ENCODE assay signal across 11 cellular contexts in the genomic region with DNA sequence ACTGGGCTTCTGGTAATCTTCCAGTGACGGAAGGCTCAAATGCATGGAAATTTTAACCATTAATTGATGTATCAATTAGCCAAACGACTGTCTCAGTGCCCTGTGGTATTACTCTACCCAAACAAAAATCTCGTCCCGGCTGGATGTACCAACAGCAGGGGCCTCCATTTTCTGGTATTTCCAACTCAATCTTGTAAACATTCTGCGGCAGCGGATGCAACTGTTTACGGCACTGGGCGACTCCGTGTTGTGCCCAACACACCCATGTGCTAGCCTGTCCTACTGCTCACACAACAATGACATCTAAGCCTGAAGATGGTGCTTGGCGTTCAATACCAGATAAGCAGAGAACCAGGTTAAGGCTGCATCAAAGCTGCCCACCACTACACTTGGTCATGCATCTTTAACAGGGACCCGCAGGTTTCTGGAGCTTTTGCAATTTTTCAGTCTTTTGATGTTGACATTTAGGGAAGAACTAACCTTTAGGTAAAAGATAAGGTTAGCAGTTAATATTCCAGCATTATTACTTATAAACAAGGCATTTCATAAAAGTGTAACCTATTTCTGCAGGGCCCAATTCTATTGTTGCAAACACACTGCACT. TPM values are rescaled to one million over a fixed set of nuclear protein-coding genes. Genes with fewer than 3 reads are reported as not detected.
DNase-seq lines count a peak whose midpoint lies in the region; ATAC-seq lines count a peak whose summit lies in the region.
"Had no signal": no experiment of that assay in that cellular context is flagged by ENCODE, and none has a peak within 500 bp of the region (broad histone marks: within the 10 kb centered on the region; RNA-seq: fewer than 3 reads in every experiment).

No MANE protein-coding gene starts in this region.

- H3K27ac ChIP-seq in urinary bladder (ENCODE audit: low read depth), result no peak overlapping the region

- H3K4me1 ChIP-seq in urinary bladder (ENCODE audit: insufficient read depth), result no peaks in the 10 kb centered on the region

- H3K4me3 ChIP-seq in urinary bladder (ENCODE audit: low read depth, low read length), result peak overlapping the region; percentile 76

- 55% methylated on average over 11 of the region's 11 CpGs for WGBS in urinary bladder

- DNase-seq in activated naive CD4-positive, alpha-beta T cell treated with anti-CD3 and anti-CD28 coated beads, Interleukin-2, amount 10 ng/mL, durations not matched to agents 7 days and 5 days, result no peak
- DNase-seq in activated naive CD4-positive, alpha-beta T cell treated with anti-CD3 and anti-CD28 coated beads, Interleukin-2, amount 50 U/mL, for 72 hours (ENCODE audit: low spot score in 2 of 2), result no peak
- no peak for DNase-seq in activated T-helper 1 cell treated with anti-CD3 and anti-CD28 coated beads, Interleukin-12 subunit alpha, Interleukin-12 subunit beta, Interleukin-2, Interleukin-4 antibody, amounts not matched to agents 30 ng/mL and 10 ng/mL and 1 ng/mL, durations not matched to agents 14 hours and 24 hours and 36 hours (ENCODE audit: low spot score)
- peak; percentile 44 for DNase-seq in inferior parietal cortex (ENCODE audit: extremely low spot score)
- no peak for DNase-seq in DMS153 treated with DMSO at 0.1 percent for 48 hours (lab: John Stamatoyannopoulos, UW; ENCODE audit: unreplicated experiment)
- DNase-seq in left cardiac atrium, result no peak
- DNase-seq: KBM-7, left ventricle myocardium superior had no signal

- H3K27me3 Mint-ChIP-seq in activated naive CD4-positive, alpha-beta T cell treated with anti-CD3 and anti-CD28 coated beads, Interleukin-2, amount 10 ng/mL, durations not matched to agents 7 days and 5 days, result peaks cover 80% of the 10 kb centered on the region
- H3K27me3 Mint-ChIP-seq in activated T-helper 1 cell treated with anti-CD3 and anti-CD28 coated beads, Interleukin-12 subunit alpha, Interleukin-12 subunit beta, Interleukin-2, Interleukin-4 antibody, amounts not matched to agents 30 ng/mL and 10 ng/mL and 1 ng/mL, durations not matched to agents 14 hours and 24 hours and 36 hours (ENCODE audit: insufficient read depth), result peaks cover 71% of the 10 kb centered on the region

- intact Hi-C loops in activated T-helper 1 cell treated with anti-CD3 and anti-CD28 coated beads, Interleukin-12 subunit alpha, Interleukin-12 subunit beta, Interleukin-2, Interleukin-4 antibody, amounts not matched to agents 30 ng/mL and 10 ng/mL and 1 ng/mL, durations not matched to agents 14 hours and 24 hours and 36 hours (cut with micrococcal nuclease), result no loop called here
- intact Hi-C loops in left cardiac atrium (cut with DNase I), result no loop called here

- H3K36me3 Mint-ChIP-seq in activated naive CD4-positive, alpha-beta T cell treated with anti-CD3 and anti-CD28 coated beads, Interleukin-2, amount 10 ng/mL, durations not matched to agents 7 days and 5 days, result no peaks in the 10 kb centered on the region
- no peaks in the 10 kb centered on the region for H3K36me3 Mint-ChIP-seq in activated naive CD4-positive, alpha-beta T cell treated with anti-CD3 and anti-CD28 coated beads, Interleukin-2, amount 50 U/mL, for 72 hours
- H3K36me3 Mint-ChIP-seq in activated T-helper 1 cell treated with anti-CD3 and anti-CD28 coated beads, Interleukin-12 subunit alpha, Interleukin-12 subunit beta, Interleukin-2, Interleukin-4 antibody, amounts not matched to agents 30 ng/mL and 10 ng/mL and 1 ng/mL, durations not matched to agents 14 hours and 24 hours and 36 hours (ENCODE audit: low read depth), result no peaks in the 10 kb centered on the region

- peak overlapping the region; percentile 49 for H3K4me3 Mint-ChIP-seq in activated naive CD4-positive, alpha-beta T cell treated with anti-CD3 and anti-CD28 coated beads, Interleukin-2, amount 10 ng/mL, durations not matched to agents 7 days and 5 days
- peak overlapping the region; percentile 33 for H3K4me3 Mint-ChIP-seq in activated T-helper 1 cell treated with anti-CD3 and anti-CD28 coated beads, Interleukin-12 subunit alpha, Interleukin-12 subunit beta, Interleukin-2, Interleukin-4 antibody, amounts not matched to agents 30 ng/mL and 10 ng/mL and 1 ng/mL, durations not matched to agents 14 hours and 24 hours and 36 hours

- no peaks in the 10 kb centered on the region for H3K36me3 ChIP-seq in urinary bladder (ENCODE audit: insufficient read depth)

- H3K27ac Mint-ChIP-seq in activated naive CD4-positive, alpha-beta T cell treated with anti-CD3 and anti-CD28 coated beads, Interleukin-2, amount 10 ng/mL, durations not matched to agents 7 days and 5 days, result no peak overlapping the region
- no peak overlapping the region for H3K27ac Mint-ChIP-seq in activated naive CD4-positive, alpha-beta T cell treated with anti-CD3 and anti-CD28 coated beads, Interleukin-2, amount 50 U/mL, for 72 hours
- H3K27ac Mint-ChIP-seq in activated T-helper 1 cell treated with anti-CD3 and anti-CD28 coated beads, Interleukin-12 subunit alpha, Interleukin-12 subunit beta, Interleukin-2, Interleukin-4 antibody, amounts not matched to agents 30 ng/mL and 10 ng/mL and 1 ng/mL, durations not matched to agents 14 hours and 24 hours and 36 hours, result no peak overlapping the region

- no peaks in the 10 kb centered on the region for H3K9me3 Mint-ChIP-seq in activated naive CD4-positive, alpha-beta T cell treated with anti-CD3 and anti-CD28 coated beads, Interleukin-2, amount 10 ng/mL, durations not matched to agents 7 days and 5 days
- no peaks in the 10 kb centered on the region for H3K9me3 Mint-ChIP-seq in activated naive CD4-positive, alpha-beta T cell treated with anti-CD3 and anti-CD28 coated beads, Interleukin-2, amount 50 U/mL, for 72 hours
- no peaks in the 10 kb centered on the region for H3K9me3 Mint-ChIP-seq in activated T-helper 1 cell treated with anti-CD3 and anti-CD28 coated beads, Interleukin-12 subunit alpha, Interleukin-12 subunit beta, Interleukin-2, Interleukin-4 antibody, amounts not matched to agents 30 ng/mL and 10 ng/mL and 1 ng/mL, durations not matched to agents 14 hours and 24 hours and 36 hours

- ATAC-seq in activated naive CD4-positive, alpha-beta T cell treated with anti-CD3 and anti-CD28 coated beads, Interleukin-2, amount 50 U/mL, for 72 hours, result no peak
- ATAC-seq in GM19328 (IDR thresholded peaks at IDR 0.05; ENCODE audit: unreplicated experiment) (no peak), left cardiac atrium (no peak)
- ATAC-seq: left ventricle myocardium superior had no signal

- H3K4me1 Mint-ChIP-seq in activated naive CD4-positive, alpha-beta T cell treated with anti-CD3 and anti-CD28 coated beads, Interleukin-2, amount 10 ng/mL, durations not matched to agents 7 days and 5 days, result peaks cover 5% of the 10 kb centered on the region
- peaks cover 9% of the 10 kb centered on the region for H3K4me1 Mint-ChIP-seq in activated T-helper 1 cell treated with anti-CD3 and anti-CD28 coated beads, Interleukin-12 subunit alpha, Interleukin-12 subunit beta, Interleukin-2, Interleukin-4 antibody, amounts not matched to agents 30 ng/mL and 10 ng/mL and 1 ng/mL, durations not matched to agents 14 hours and 24 hours and 36 hours (ENCODE audit: low read depth)

- CTCF ChIA-PET in activated naive CD4-positive, alpha-beta T cell treated with anti-CD3 and anti-CD28 coated beads, Interleukin-2, amount 10 ng/mL, durations not matched to agents 7 days and 5 days (lab: Charles Lee), result no interaction called here

RNA-seq across cellular contexts. Expression of a gene that starts 1.2 kb away (rescaled TPM):
- total RNA-seq in activated naive CD4-positive, alpha-beta T cell treated with anti-CD3 and anti-CD28 coated beads, Interleukin-2, amount 50 U/mL, for 72 hours, result not detected
- not detected in 2 replicates for total RNA-seq in activated T-helper 1 cell treated with anti-CD3 and anti-CD28 coated beads, Interleukin-12 subunit alpha, Interleukin-12 subunit beta, Interleukin-2, Interleukin-4 antibody, amounts not matched to agents 30 ng/mL and 10 ng/mL and 1 ng/mL, durations not matched to agents 14 hours and 24 hours and 36 hours
- total RNA-seq in urinary bladder, result 19.4 TPM
- 28.0 TPM for polyA plus RNA-seq in urinary bladder
- total RNA-seq in left cardiac atrium, result under 1 TPM in 1 of 2 donors, not detected in 1; 0.42 TPM
- total RNA-seq: left ventricle myocardium superior, OCI-LY7 had no signal

RNA-seq across cellular contexts. Expression of a gene that starts 45.7 kb away (rescaled TPM):
- total RNA-seq in activated naive CD4-positive, alpha-beta T cell treated with anti-CD3 and anti-CD28 coated beads, Interleukin-2, amount 50 U/mL, for 72 hours, result 10 to 100 TPM in 1 of 2 donors, 1 to 10 TPM in 1; 3.0 to 14.1 TPM
- total RNA-seq in activated T-helper 1 cell treated with anti-CD3 and anti-CD28 coated beads, Interleukin-12 subunit alpha, Interleukin-12 subunit beta, Interleukin-2, Interleukin-4 antibody, amounts not matched to agents 30 ng/mL and 10 ng/mL and 1 ng/mL, durations not matched to agents 14 hours and 24 hours and 36 hours, result 13.5 and 16.7 TPM in 2 replicates
- 4.8 TPM for total RNA-seq in urinary bladder
- 10.8 TPM for polyA plus RNA-seq in urinary bladder
- total RNA-seq in left cardiac atrium, result 10 to 100 TPM; 24.1 to 25.2 TPM

Comparison
In these comparisons a context has a peak if more than half of its experiments do, and no peak if none do; other contexts are left out.
1. RNA of a gene that starts 1.2 kb away (total RNA-seq): 19.4 TPM in urinary bladder (single experiment); 0.42 TPM in left cardiac atrium, not detected in activated T-helper 1 cell treated with anti-CD3 and anti-CD28 coated beads, Interleukin-12 subunit alpha, Interleukin-12 subunit beta, Interleukin-2, Interleukin-4 antibody, amounts not matched to agents 30 ng/mL and 10 ng/mL and 1 ng/mL, durations not matched to agents 14 hours and 24 hours and 36 hours and not detected in activated naive CD4-positive, alpha-beta T cell treated with anti-CD3 and anti-CD28 coated beads, Interleukin-2, amount 50 U/mL, for 72 hours; every median in the first group is over 10 times any median in the second.